In the genomic region with DNA sequence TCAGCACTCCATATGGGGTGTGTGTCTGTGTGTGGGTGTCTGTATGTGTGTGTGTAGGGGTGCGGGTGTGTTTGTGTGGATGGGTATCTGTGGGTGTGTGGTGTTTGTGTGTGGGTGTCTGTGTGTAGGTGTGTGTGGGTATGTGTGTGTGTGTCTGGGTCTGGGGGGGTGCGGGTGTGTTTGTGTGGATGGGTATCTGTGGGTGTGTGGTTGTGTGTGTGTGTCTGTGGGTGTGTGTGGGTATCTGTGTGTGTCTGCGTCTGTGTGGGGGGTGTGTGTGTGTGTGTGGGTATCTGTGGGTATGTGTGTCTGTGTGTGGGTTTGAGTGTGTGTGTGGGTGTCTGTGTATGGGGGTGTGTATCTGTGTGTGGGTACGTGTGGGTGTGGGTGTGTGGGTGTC, we compare ENCODE assay signal across 18 cellular contexts.
DNase-seq lines count a peak whose midpoint lies in the region; ATAC-seq and TF ChIP-seq lines count a peak whose summit lies in the region.
"Had no signal": no experiment of that assay in that cellular context is flagged by ENCODE, and none has a peak within 500 bp of the region (broad histone marks: within the 10 kb centered on the region; RNA-seq: fewer than 3 reads in every experiment).

No MANE protein-coding gene starts in this region.

- H3K4me1 Mint-ChIP-seq in activated naive CD4-positive, alpha-beta T cell treated with anti-CD3 and anti-CD28 coated beads for 36 hours (ENCODE audit: low read depth) = no peaks in the 10 kb centered on the region
- H3K4me1 Mint-ChIP-seq in activated B cell treated with CpG ODN at 0.5 μM for 24 hours (peaks cover 44% of the 10 kb centered on the region), glutamatergic neuron (ENCODE audit: low read depth, unreplicated experiment) (peaks cover 30% of the 10 kb centered on the region)
- H3K4me1 Mint-ChIP-seq in stimulated activated effector memory CD8-positive, alpha-beta T cell treated with anti-CD3 and anti-CD28 coated beads, Interleukin-12 subunit alpha, Interleukin-12 subunit beta, amount 100 ng/mL, for 72 hours = peaks cover 22% of the 10 kb centered on the region
- H3K4me1 Mint-ChIP-seq: WTC11 had no signal

- TF ChIP-seq CTCF in activated B cell treated with CpG ODN at 0.5 μM for 24 hours (IDR thresholded peaks at IDR 0.05) = no peak
- no peak for TF ChIP-seq CTCF in glutamatergic neuron (IDR thresholded peaks at IDR 0.05; ENCODE audit: partially characterized antibody, unreplicated experiment)

- H3K27me3 Mint-ChIP-seq in activated naive CD4-positive, alpha-beta T cell treated with anti-CD3 and anti-CD28 coated beads for 36 hours (ENCODE audit: low read depth) = no peaks in the 10 kb centered on the region
- no peaks in the 10 kb centered on the region for H3K27me3 Mint-ChIP-seq in activated B cell treated with CpG ODN at 0.5 μM for 24 hours
- peaks cover 16% of the 10 kb centered on the region for H3K27me3 Mint-ChIP-seq in glutamatergic neuron (ENCODE audit: unreplicated experiment)
- H3K27me3 Mint-ChIP-seq: activated naive CD4-positive, alpha-beta T cell treated with anti-CD3 and anti-CD28 coated beads, Interleukin-2, amount 10 ng/mL, durations not matched to agents 7 days and 5 days had no signal

- intact Hi-C loops in activated naive CD4-positive, alpha-beta T cell treated with anti-CD3 and anti-CD28 coated beads for 36 hours (cut with micrococcal nuclease) = no loop called here
- intact Hi-C loops in activated B cell treated with CpG ODN at 0.5 μM for 24 hours (cut with micrococcal nuclease) = loop anchor here (2.0 kb wide), 2 partner anchors 23 to 87 kb away; no protein-coding TSS in a partner anchor

- no peaks in the 10 kb centered on the region for H3K9me3 Mint-ChIP-seq in activated naive CD4-positive, alpha-beta T cell treated with anti-CD3 and anti-CD28 coated beads for 36 hours
- H3K9me3 Mint-ChIP-seq in activated naive CD4-positive, alpha-beta T cell treated with anti-CD3 and anti-CD28 coated beads, Interleukin-2, amount 50 U/mL, for 72 hours = peaks cover 0 to 6% of the 10 kb centered on the region in 2 donors
- H3K9me3 Mint-ChIP-seq in activated B cell treated with CpG ODN at 0.5 μM for 24 hours (no peaks in the 10 kb centered on the region), glutamatergic neuron (ENCODE audit: unreplicated experiment) (peaks cover 5% of the 10 kb centered on the region)
- no peaks in the 10 kb centered on the region for H3K9me3 Mint-ChIP-seq in stimulated activated effector memory CD8-positive, alpha-beta T cell treated with anti-CD3 and anti-CD28 coated beads, Interleukin-12 subunit alpha, Interleukin-12 subunit beta, amount 100 ng/mL, for 72 hours
- H3K9me3 Mint-ChIP-seq: activated naive CD4-positive, alpha-beta T cell treated with anti-CD3 and anti-CD28 coated beads, Interleukin-2, amount 10 ng/mL, durations not matched to agents 7 days and 5 days had no signal

- no peak for DNase-seq in activated naive CD4-positive, alpha-beta T cell treated with anti-CD3 and anti-CD28 coated beads for 36 hours
- no peak for DNase-seq in activated naive CD4-positive, alpha-beta T cell treated with anti-CD3 and anti-CD28 coated beads, Interleukin-2, amount 50 U/mL, for 72 hours (ENCODE audit: low spot score in 2 of 2)
- DNase-seq in activated B cell treated with CpG ODN at 0.5 μM for 24 hours (no peak), glutamatergic neuron (no peak), COLO668 (lab: John Stamatoyannopoulos, UW; ENCODE audit: unreplicated experiment) (no peak), SHP77 (lab: John Stamatoyannopoulos, UW) (no peak)
- no peak for DNase-seq in stimulated activated effector memory CD8-positive, alpha-beta T cell treated with anti-CD3 and anti-CD28 coated beads, Interleukin-12 subunit alpha, Interleukin-12 subunit beta, amount 100 ng/mL, for 72 hours (ENCODE audit: low spot score in 2 of 2)
- DNase-seq: ACHN; activated CD8-positive, alpha-beta memory T cell treated with anti-CD3 and anti-CD28 coated beads, Interleukin-2, amount 50 U/mL, for 4 hours; activated naive CD4-positive, alpha-beta T cell treated with anti-CD3 and anti-CD28 coated beads, Interleukin-2, amount 10 ng/mL, durations not matched to agents 7 days and 5 days; DND-41; hippocampal formation; KBM-7; kidney; NCI-H2081 treated with DMSO at 0.1 percent for 48 hours; NCI-H510A treated with DMSO at 0.1 percent for 48 hours had no signal

- peaks cover under 1% of the 10 kb centered on the region for H3K36me3 Mint-ChIP-seq in activated naive CD4-positive, alpha-beta T cell treated with anti-CD3 and anti-CD28 coated beads for 36 hours (ENCODE audit: low read depth)
- no peaks in the 10 kb centered on the region for H3K36me3 Mint-ChIP-seq in activated naive CD4-positive, alpha-beta T cell treated with anti-CD3 and anti-CD28 coated beads, Interleukin-2, amount 50 U/mL, for 72 hours
- H3K36me3 Mint-ChIP-seq in activated B cell treated with CpG ODN at 0.5 μM for 24 hours (ENCODE audit: low read depth) (peaks cover 41% of the 10 kb centered on the region), glutamatergic neuron (ENCODE audit: unreplicated experiment) (no peaks in the 10 kb centered on the region)
- H3K36me3 Mint-ChIP-seq in stimulated activated effector memory CD8-positive, alpha-beta T cell treated with anti-CD3 and anti-CD28 coated beads, Interleukin-12 subunit alpha, Interleukin-12 subunit beta, amount 100 ng/mL, for 72 hours = peaks cover 17% of the 10 kb centered on the region
- H3K36me3 Mint-ChIP-seq: WTC11 had no signal

- peak overlapping the region; percentile 32 for H3K27ac Mint-ChIP-seq in activated naive CD4-positive, alpha-beta T cell treated with anti-CD3 and anti-CD28 coated beads for 36 hours
- H3K27ac Mint-ChIP-seq in activated naive CD4-positive, alpha-beta T cell treated with anti-CD3 and anti-CD28 coated beads, Interleukin-2, amount 50 U/mL, for 72 hours = peak overlapping the region in 1 of 2 donors; percentile 36
- H3K27ac Mint-ChIP-seq in activated B cell treated with CpG ODN at 0.5 μM for 24 hours (peak overlapping the region; percentile 68), glutamatergic neuron (ENCODE audit: unreplicated experiment) (peak overlapping the region; percentile 72)
- peak overlapping the region; percentile 89 for H3K27ac Mint-ChIP-seq in stimulated activated effector memory CD8-positive, alpha-beta T cell treated with anti-CD3 and anti-CD28 coated beads, Interleukin-12 subunit alpha, Interleukin-12 subunit beta, amount 100 ng/mL, for 72 hours
- H3K27ac Mint-ChIP-seq: activated naive CD4-positive, alpha-beta T cell treated with anti-CD3 and anti-CD28 coated beads, Interleukin-2, amount 10 ng/mL, durations not matched to agents 7 days and 5 days; WTC11 had no signal

- H3K4me3 Mint-ChIP-seq in activated naive CD4-positive, alpha-beta T cell treated with anti-CD3 and anti-CD28 coated beads for 36 hours = no peak overlapping the region
- H3K4me3 Mint-ChIP-seq in activated B cell treated with CpG ODN at 0.5 μM for 24 hours (no peak overlapping the region), glutamatergic neuron (ENCODE audit: unreplicated experiment) (no peak overlapping the region)
- no peak overlapping the region for H3K4me3 Mint-ChIP-seq in stimulated activated effector memory CD8-positive, alpha-beta T cell treated with anti-CD3 and anti-CD28 coated beads, Interleukin-12 subunit alpha, Interleukin-12 subunit beta, amount 100 ng/mL, for 72 hours
- H3K4me3 Mint-ChIP-seq: activated naive CD4-positive, alpha-beta T cell treated with anti-CD3 and anti-CD28 coated beads, Interleukin-2, amount 10 ng/mL, durations not matched to agents 7 days and 5 days; WTC11 had no signal

- CTCF ChIA-PET in activated naive CD4-positive, alpha-beta T cell treated with anti-CD3 and anti-CD28 coated beads for 36 hours (lab: Charles Lee) = no interaction called here
- CTCF ChIA-PET in activated B cell treated with CpG ODN at 0.5 μM for 24 hours (lab: Charles Lee) = no interaction called here

- ATAC-seq in activated naive CD4-positive, alpha-beta T cell treated with anti-CD3 and anti-CD28 coated beads, Interleukin-2, amount 50 U/mL, for 72 hours = no peak
- ATAC-seq in activated B cell treated with CpG ODN at 0.5 μM for 24 hours (ENCODE audit: low read depth) (no peak), GM18858 (IDR thresholded peaks at IDR 0.05; ENCODE audit: unreplicated experiment) (no peak)
- no peak for ATAC-seq in stimulated activated effector memory CD8-positive, alpha-beta T cell treated with anti-CD3 and anti-CD28 coated beads, Interleukin-12 subunit alpha, Interleukin-12 subunit beta, amount 100 ng/mL, for 72 hours
- ATAC-seq: WTC11 had no signal

- POLR2A ChIA-PET in activated B cell treated with CpG ODN at 0.5 μM for 24 hours (lab: Charles Lee) = no interaction called here
